Comparison of ENCODE assay signal across 15 cellular contexts in genomic region chr5:127358274-127358673, GRCh38.
DNase-seq lines count a peak whose midpoint lies in the region; ATAC-seq and TF ChIP-seq lines count a peak whose summit lies in the region.
"Had no signal": no experiment of that assay in that cellular context is flagged by ENCODE, and none has a peak within 500 bp of the region (broad histone marks: within the 10 kb centered on the region; RNA-seq: fewer than 3 reads in every experiment).

No MANE protein-coding gene starts in this region.

- H3K4me3 Mint-ChIP-seq in activated CD8-positive, alpha-beta T cell treated with anti-CD3 and anti-CD28 coated beads, Interleukin-2, amount 10 ng/mL, durations not matched to agents 7 days and 5 days: no peak overlapping the region
- H3K4me3 Mint-ChIP-seq: activated CD4-positive, alpha-beta T cell treated with anti-CD3 and anti-CD28 coated beads, Interleukin-2, amount 10 ng/mL, durations not matched to agents 24 days and 14 days; activated naive CD8-positive, alpha-beta T cell; central memory CD8-positive, alpha-beta T cell had no signal

- peaks cover 20% of the 10 kb centered on the region for H3K27me3 Mint-ChIP-seq in activated CD8-positive, alpha-beta T cell treated with anti-CD3 and anti-CD28 coated beads, Interleukin-2, amount 10 ng/mL, durations not matched to agents 7 days and 5 days (ENCODE audit: low read depth)
- H3K27me3 Mint-ChIP-seq: progenitor cell of endocrine pancreas had no signal

- no peak overlapping the region for H3K4me3 ChIP-seq in esophagus squamous epithelium
- H3K4me3 ChIP-seq: heart left ventricle had no signal

- POLR2A ChIA-PET in activated CD8-positive, alpha-beta T cell treated with anti-CD3 and anti-CD28 coated beads, Interleukin-2, amount 10 ng/mL, durations not matched to agents 7 days and 5 days (lab: Charles Lee): no interaction called here

- peak; percentile 33 for DNase-seq in DMS 273 (lab: John Stamatoyannopoulos, UW; ENCODE audit: unreplicated experiment)
- DNase-seq in DMS 273 treated with DMSO at 0.1 percent for 48 hours (lab: John Stamatoyannopoulos, UW): no peak
- peak; percentile 92 for DNase-seq in amniotic epithelial cell (ENCODE audit: low read depth)
- DNase-seq in foreskin melanocyte: peak; percentile 73
- DNase-seq in activated CD8-positive, alpha-beta T cell treated with anti-CD3 and anti-CD28 coated beads, Interleukin-2, amount 10 ng/mL, durations not matched to agents 7 days and 5 days: no peak
- no peak for DNase-seq in esophagus squamous epithelium (lab: John Stamatoyannopoulos, UW)
- no peak for DNase-seq in NCI-H1092 (lab: John Stamatoyannopoulos, UW)
- DNase-seq: activated CD4-positive, alpha-beta T cell treated with anti-CD3 and anti-CD28 coated beads, Interleukin-2, amount 10 ng/mL, durations not matched to agents 24 days and 14 days; heart left ventricle had no signal

- no peaks in the 10 kb centered on the region for H3K36me3 Mint-ChIP-seq in activated CD8-positive, alpha-beta T cell treated with anti-CD3 and anti-CD28 coated beads, Interleukin-2, amount 10 ng/mL, durations not matched to agents 7 days and 5 days (ENCODE audit: low read depth)
- H3K36me3 Mint-ChIP-seq: activated naive CD8-positive, alpha-beta T cell had no signal

- no peaks in the 10 kb centered on the region for H3K36me3 ChIP-seq in esophagus squamous epithelium
- H3K36me3 ChIP-seq: heart left ventricle had no signal

- peaks cover 0 to 4% (median 0%) of the 10 kb centered on the region in 4 donors for H3K27me3 ChIP-seq in esophagus squamous epithelium
- H3K27me3 ChIP-seq: heart left ventricle had no signal

- no peak for TF ChIP-seq CTCF in esophagus squamous epithelium (IDR thresholded peaks at IDR 0.05)

- H3K27ac ChIP-seq in temporal lobe (ENCODE audit: low read depth, low read length) (peak overlapping the region; percentile 58), esophagus squamous epithelium (no peak overlapping the region)
- H3K27ac ChIP-seq: 22Rv1, heart left ventricle, RWPE1 had no signal

- intact Hi-C loops in esophagus squamous epithelium (cut with DNase I): no loop called here

- CTCF ChIA-PET in activated CD8-positive, alpha-beta T cell treated with anti-CD3 and anti-CD28 coated beads, Interleukin-2, amount 10 ng/mL, durations not matched to agents 7 days and 5 days (lab: Charles Lee): no interaction called here

- no peak for ATAC-seq in activated CD8-positive, alpha-beta T cell treated with anti-CD3 and anti-CD28 coated beads, Interleukin-2, amount 10 ng/mL, durations not matched to agents 7 days and 5 days
- ATAC-seq: heart left ventricle had no signal

- TF ChIP-seq POLR2A in esophagus squamous epithelium (IDR thresholded peaks at IDR 0.05): no peak

- H3K9me3 Mint-ChIP-seq in activated CD8-positive, alpha-beta T cell treated with anti-CD3 and anti-CD28 coated beads, Interleukin-2, amount 10 ng/mL, durations not matched to agents 7 days and 5 days (ENCODE audit: insufficient read depth): no peaks in the 10 kb centered on the region
- H3K9me3 Mint-ChIP-seq: activated CD4-positive, alpha-beta T cell treated with anti-CD3 and anti-CD28 coated beads, Interleukin-2, amount 10 ng/mL, durations not matched to agents 24 days and 14 days; central memory CD8-positive, alpha-beta T cell had no signal

- H3K9me3 ChIP-seq in esophagus squamous epithelium: no peaks in the 10 kb centered on the region
- H3K9me3 ChIP-seq: heart left ventricle had no signal

- no peak overlapping the region for H3K27ac Mint-ChIP-seq in activated CD8-positive, alpha-beta T cell treated with anti-CD3 and anti-CD28 coated beads, Interleukin-2, amount 10 ng/mL, durations not matched to agents 7 days and 5 days
- H3K27ac Mint-ChIP-seq: activated CD4-positive, alpha-beta T cell treated with anti-CD3 and anti-CD28 coated beads, Interleukin-2, amount 10 ng/mL, durations not matched to agents 24 days and 14 days; activated naive CD8-positive, alpha-beta T cell; progenitor cell of endocrine pancreas had no signal

- WGBS in esophagus squamous epithelium, 2 donors: 54 to 64% methylated on average over 2 of the region's 2 CpGs

- H3K4me1 ChIP-seq in esophagus squamous epithelium: no peaks in the 10 kb centered on the region
- H3K4me1 ChIP-seq: heart left ventricle had no signal

- no peaks in the 10 kb centered on the region for H3K4me1 Mint-ChIP-seq in activated CD8-positive, alpha-beta T cell treated with anti-CD3 and anti-CD28 coated beads, Interleukin-2, amount 10 ng/mL, durations not matched to agents 7 days and 5 days (ENCODE audit: low read depth)
- H3K4me1 Mint-ChIP-seq: activated CD4-positive, alpha-beta T cell treated with anti-CD3 and anti-CD28 coated beads, Interleukin-2, amount 10 ng/mL, durations not matched to agents 24 days and 14 days; central memory CD8-positive, alpha-beta T cell had no signal

Comparison
In these comparisons a context has a peak if more than half of its experiments do, and no peak if none do; other contexts are left out.
1. DNase-seq: peak in DMS 273 (single experiment), amniotic epithelial cell (single experiment) and foreskin melanocyte (single experiment); none in DMS 273 treated with DMSO at 0.1 percent for 48 hours (single experiment), activated CD8-positive, alpha-beta T cell treated with anti-CD3 and anti-CD28 coated beads, Interleukin-2, amount 10 ng/mL, durations not matched to agents 7 days and 5 days (single experiment), esophagus squamous epithelium (single experiment) and NCI-H1092 (single experiment).